In the genomic region with DNA sequence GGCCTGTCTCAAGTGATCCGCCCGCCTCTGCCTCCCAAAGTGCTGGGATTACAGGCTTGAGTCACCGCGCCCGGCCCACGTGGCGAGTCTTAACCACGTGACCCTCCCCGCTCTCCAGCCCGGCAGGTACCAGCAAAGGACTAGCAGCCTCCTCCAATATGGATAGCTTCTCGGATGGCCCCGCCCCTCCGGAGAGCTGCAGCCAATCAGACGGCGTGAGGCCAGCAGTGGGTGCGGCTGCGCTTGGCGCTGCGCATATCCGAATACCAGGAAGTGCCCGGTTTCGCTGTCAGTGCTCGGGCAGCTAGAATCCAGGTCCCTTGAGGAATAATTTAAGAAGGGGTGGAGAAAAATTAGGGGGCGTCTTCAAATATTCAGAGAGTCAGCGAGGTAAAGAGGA, we compare ENCODE assay signal across 8 cellular contexts. TPM values are rescaled to one million over a fixed set of nuclear protein-coding genes. Genes with fewer than 3 reads are reported as not detected.
DNase-seq lines count a peak whose midpoint lies in the region; ATAC-seq and TF ChIP-seq lines count a peak whose summit lies in the region.

No MANE protein-coding gene starts in this region.

- TF ChIP-seq CTCF in 22Rv1 (IDR thresholded peaks at IDR 0.05) (no peak), adrenal gland (IDR thresholded peaks at IDR 0.05) (no peak)

- peak; percentile 97 to 99 (median 99) for DNase-seq in adrenal gland
- peak; percentile 96 for DNase-seq in left ventricle myocardium superior
- DNase-seq in putamen (ENCODE audit: low spot score): peak; percentile 89
- DNase-seq in ureter (ENCODE audit: low spot score): peak; percentile 96

- peak overlapping the region in 1 of 4 donors; percentile 52 for H3K4me3 ChIP-seq in adrenal gland

- no peaks in the 10 kb centered on the region for H3K36me3 ChIP-seq in adrenal gland (replicated peaks in 1 of 2)

- H3K27me3 ChIP-seq in adrenal gland: no peaks in the 10 kb centered on the region

- peaks cover 7 to 14% of the 10 kb centered on the region in 2 donors for H3K4me1 ChIP-seq in adrenal gland (replicated peaks in 1 of 2)

- intact Hi-C loops in adrenal gland (cut with DNase I) (no loop called here), left ventricle myocardium superior (cut with micrococcal nuclease) (no loop called here)

- H3K9me3 ChIP-seq in adrenal gland (replicated peaks in 1 of 3): no peaks in the 10 kb centered on the region

- H3K27ac ChIP-seq in 22Rv1: peak overlapping the region; percentile 66
- H3K27ac ChIP-seq in adrenal gland: peak overlapping the region; percentile 9 to 85 (median 75)

- ATAC-seq in GM18907 (IDR thresholded peaks at IDR 0.05; ENCODE audit: unreplicated experiment) (peak; percentile 95), HG03354 (IDR thresholded peaks at IDR 0.05; ENCODE audit: poor library complexity, severe bottlenecking, unreplicated experiment) (peak; percentile 96), SK-N-SH treated with all-trans-retinoic acid at 6 μM for 48 hours (peak; percentile 98), left ventricle myocardium superior (peak; percentile 99)

- 0 to 9% (median 2%) methylated on average over 20 to 25 of the region's 25 CpGs for WGBS in adrenal gland, 4 donors

- peak; percentile 10 to 82 for TF ChIP-seq POLR2A in adrenal gland (IDR thresholded peaks at IDR 0.05)

TF ChIP-seq in SK-N-SH treated with all-trans-retinoic acid at 6 μM for 48 hours, 23 proteins besides CTCF, POLR2A, EP300 and RAD21:
- TF ChIP-seq ZFP30 (CRISPR knock-in tag; IDR thresholded peaks at IDR 0.05): no peak
- no peak for TF ChIP-seq ISL1 (CRISPR knock-in tag; IDR thresholded peaks at IDR 0.05)

RNA-seq across cellular contexts. Expression of a gene that starts 14.7 kb away (rescaled TPM):
- total RNA-seq in adrenal gland (10 to 100 TPM; 42.1 to 99.5 (median 56.6) TPM), left ventricle myocardium superior (15.1 TPM), ureter (68.0 TPM)
- polyA plus RNA-seq in adrenal gland: 10 to 100 TPM; 25.1 to 87.0 (median 68.7) TPM
